ENCODE assay signal across 1 cellular context in the genomic region with DNA sequence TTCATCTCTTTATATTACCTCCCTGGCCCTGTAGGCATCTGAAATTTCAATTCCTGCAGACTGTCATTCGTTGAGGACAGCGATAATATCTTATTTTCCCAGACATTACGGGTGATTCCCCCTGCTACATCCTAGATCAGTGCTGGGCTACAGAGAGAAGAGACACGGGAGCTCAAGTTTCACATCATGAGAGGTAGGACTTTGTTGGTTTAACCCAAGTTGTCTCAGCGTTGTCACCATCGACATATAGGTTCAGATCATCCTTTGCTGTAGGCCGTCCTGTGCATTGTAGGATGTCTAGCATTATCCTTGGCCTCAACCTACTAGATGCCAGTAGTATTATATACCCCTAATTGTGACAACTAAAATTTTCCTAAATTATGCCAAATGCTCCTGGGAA.
TF ChIP-seq lines count a peak whose summit lies in the region.

No MANE protein-coding gene starts in this region.

TF ChIP-seq in SK-N-SH treated with all-trans-retinoic acid at 6 μM for 48 hours, 23 proteins besides CTCF, POLR2A, EP300 and RAD21 (continued from another document):
- TF ChIP-seq, protein P1, sequence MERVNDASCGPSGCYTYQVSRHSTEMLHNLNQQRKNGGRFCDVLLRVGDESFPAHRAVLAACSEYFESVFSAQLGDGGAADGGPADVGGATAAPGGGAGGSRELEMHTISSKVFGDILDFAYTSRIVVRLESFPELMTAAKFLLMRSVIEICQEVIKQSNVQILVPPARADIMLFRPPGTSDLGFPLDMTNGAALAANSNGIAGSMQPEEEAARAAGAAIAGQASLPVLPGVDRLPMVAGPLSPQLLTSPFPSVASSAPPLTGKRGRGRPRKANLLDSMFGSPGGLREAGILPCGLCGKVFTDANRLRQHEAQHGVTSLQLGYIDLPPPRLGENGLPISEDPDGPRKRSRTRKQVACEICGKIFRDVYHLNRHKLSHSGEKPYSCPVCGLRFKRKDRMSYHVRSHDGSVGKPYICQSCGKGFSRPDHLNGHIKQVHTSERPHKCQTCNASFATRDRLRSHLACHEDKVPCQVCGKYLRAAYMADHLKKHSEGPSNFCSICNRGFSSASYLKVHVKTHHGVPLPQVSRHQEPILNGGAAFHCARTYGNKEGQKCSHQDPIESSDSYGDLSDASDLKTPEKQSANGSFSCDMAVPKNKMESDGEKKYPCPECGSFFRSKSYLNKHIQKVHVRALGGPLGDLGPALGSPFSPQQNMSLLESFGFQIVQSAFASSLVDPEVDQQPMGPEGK (CRISPR knock-in tag; IDR thresholded peaks at IDR 0.05; ENCODE audit: borderline replicate concordance): no peak
- no peak for TF ChIP-seq ZNF70 (CRISPR knock-in tag; IDR thresholded peaks at IDR 0.05)
- TF ChIP-seq POU6F1 (CRISPR knock-in tag; IDR thresholded peaks at IDR 0.05; ENCODE audit: borderline replicate concordance, low read depth): no peak
- no peak for TF ChIP-seq ISL1 (CRISPR knock-in tag; IDR thresholded peaks at IDR 0.05)
- TF ChIP-seq ESRRG (CRISPR knock-in tag; IDR thresholded peaks at IDR 0.05): no peak
- no peak for TF ChIP-seq BACH2 (CRISPR knock-in tag; IDR thresholded peaks at IDR 0.05; ENCODE audit: borderline replicate concordance)
- TF ChIP-seq TOX (CRISPR knock-in tag; IDR thresholded peaks at IDR 0.05; ENCODE audit: borderline replicate concordance): no peak
- no peak for TF ChIP-seq OSR1 (CRISPR knock-in tag; IDR thresholded peaks at IDR 0.05)
- TF ChIP-seq ZFP30 (CRISPR knock-in tag; IDR thresholded peaks at IDR 0.05): no peak
- no peak for TF ChIP-seq PPARA (CRISPR knock-in tag; IDR thresholded peaks at IDR 0.05; ENCODE audit: borderline replicate concordance)
